In genomic region chr18:54119524-54120019, GRCh38 we compare ENCODE assay signal across 1 cellular context.
TF ChIP-seq lines count a peak whose summit lies in the region.

No MANE protein-coding gene starts in this region.

TF ChIP-seq in HEK293, 187 proteins besides CTCF, POLR2A, EP300 and RAD21 (continued from another document):
- TF ChIP-seq ZNF518A (tag by site-specific recombination; conservative IDR thresholded peaks at IDR 0.05; ENCODE audit: low read depth): peak; percentile 40; the same call in 1 of the 2 replicates
- TF ChIP-seq ZNF654 (tag by site-specific recombination; IDR thresholded peaks at IDR 0.05; ENCODE audit: low read depth): peak; percentile 72
